ENCODE assay signal across 8 cellular contexts in the genomic region with DNA sequence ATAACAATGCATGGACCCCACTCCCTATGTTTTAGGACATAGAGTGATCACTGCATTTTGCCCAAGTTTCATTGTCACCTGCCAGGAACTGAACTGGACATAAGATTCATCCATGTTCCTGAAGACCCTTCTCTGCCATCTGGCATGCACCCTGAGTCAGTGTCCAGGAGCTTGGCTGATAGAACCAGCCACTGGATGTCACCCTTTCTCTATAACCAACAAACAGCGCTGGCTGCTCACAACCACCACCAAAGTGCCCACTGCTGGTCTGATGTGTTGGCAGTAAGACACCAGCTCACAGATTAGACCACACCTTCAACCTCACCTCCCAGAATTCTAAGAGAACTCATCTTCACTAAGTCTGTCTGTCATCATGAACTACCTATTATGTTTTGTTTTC.
DNase-seq lines count a peak whose midpoint lies in the region; ATAC-seq and TF ChIP-seq lines count a peak whose summit lies in the region.

No MANE protein-coding gene starts in this region.

- peaks cover 2% of the 10 kb centered on the region for H3K9me3 Mint-ChIP-seq in glutamatergic neuron (ENCODE audit: unreplicated experiment)

- dilution Hi-C loops in IMR-90 (cut with HindIII; ENCODE audit: low sequenced_read_pairs, unreplicated experiment) = no loop called here

- H3K27me3 ChIP-seq in IMR-90 (ENCODE audit: control insufficient read depth, insufficient read depth, low read length) (no peaks in the 10 kb centered on the region; the same call in 1 of the 2 replicates), PC-3 (ENCODE audit: low read length) (peaks cover 36% of the 10 kb centered on the region), spleen (replicated peaks in 1 of 7) (peaks cover 0 to 10% (median 0%) of the 10 kb centered on the region in 7 donors)

- no peak overlapping the region for H4K91ac ChIP-seq in IMR-90 (ENCODE audit: insufficient read depth, low read depth, low read length)

- no peak overlapping the region for H2AK5ac ChIP-seq in IMR-90 (ENCODE audit: low read depth, low read length)

- no peak overlapping the region for H3K18ac ChIP-seq in IMR-90 (ENCODE audit: low read depth, low read length)

- no peaks in the 10 kb centered on the region for H3K9me1 ChIP-seq in IMR-90 (ENCODE audit: insufficient read depth, low read length)

- BruUV-seq in IMR-90 (replicated peaks; lab: Mats Ljungman, UMichigan) (no TSS peak), PC-3 (replicated peaks; lab: Mats Ljungman, UMichigan) (no TSS peak)

- ATAC-seq in IMR-90 (ENCODE audit: low read depth) = peak; percentile 60; the same call in 1 of the 2 replicates
- peak; percentile 96 for ATAC-seq in PC-3
- ATAC-seq in GM18909 (IDR thresholded peaks at IDR 0.05; ENCODE audit: poor library complexity, unreplicated experiment) = no peak

- no peaks in the 10 kb centered on the region for H3K79me1 ChIP-seq in IMR-90 (ENCODE audit: low read depth in 1 of 2, low read length in 2 of 2)

- H3K4me2 ChIP-seq in IMR-90 (ENCODE audit: low read depth, low read length) (no peak overlapping the region), PC-3 (ENCODE audit: low read length) (no peak overlapping the region)

- peaks cover 4% of the 10 kb centered on the region for H3K27me3 Mint-ChIP-seq in glutamatergic neuron (ENCODE audit: unreplicated experiment)

- DNase-seq in DMS53 treated with DMSO at 0.1 percent for 48 hours (lab: John Stamatoyannopoulos, UW; ENCODE audit: unreplicated experiment) (peak; percentile 1), IMR-90 (peak; percentile 3), PC-3 (peak; percentile 59), glutamatergic neuron (peak; percentile 54), spleen (no peak), activated gamma-delta T cell treated with Interleukin-2 at 50 U/mL for 16 hours (no peak)
- no peak for DNase-seq in stimulated activated CD4-positive, alpha-beta T cell treated with anti-CD3 and anti-CD28 coated beads, Interleukin-15, amount 100 ng/mL, for 24 hours

- H3K23ac ChIP-seq in IMR-90 (ENCODE audit: low read depth, low read length) = no peak overlapping the region

- no peak overlapping the region for H3K4me3 ChIP-seq in IMR-90 (ENCODE audit: insufficient read depth, low read depth, low read length)
- H3K4me3 ChIP-seq in PC-3 (ENCODE audit: low read length) = no peak overlapping the region
- no peak overlapping the region for H3K4me3 ChIP-seq in spleen

- H3K4ac ChIP-seq in IMR-90 (ENCODE audit: low read depth, low read length) = no peak overlapping the region

- no peak overlapping the region for H2BK120ac ChIP-seq in IMR-90 (ENCODE audit: low read depth, low read length)

- H3K9me2 ChIP-seq in PC-3 (replicated peaks; ENCODE audit: low read length) = no peaks in the 10 kb centered on the region

- H3K27ac ChIP-seq in IMR-90 (ENCODE audit: insufficient read depth, low read length) = no peak overlapping the region
- H3K27ac ChIP-seq in PC-3 (ENCODE audit: low read length) = no peak overlapping the region
- no peak overlapping the region for H3K27ac ChIP-seq in spleen

- no peak overlapping the region for H3K14ac ChIP-seq in IMR-90 (replicated peaks; ENCODE audit: low read depth, low read length)

- no peaks in the 10 kb centered on the region for H3F3A ChIP-seq in PC-3 (ENCODE audit: low read length, unreplicated experiment)

- CTCF ChIA-PET in IMR-90 (lab: Yijun Ruan, JAX) = interaction anchor here (0.7 to 0.9 kb wide), 2 partner anchors 155 to 641 kb away, joined by 3 read pairs; no protein-coding TSS in a partner anchor
- CTCF ChIA-PET in PC-3 (lab: Charles Lee) = interaction anchor here (1.0 kb wide), 2 partner anchors 155 to 641 kb away, joined by 3 to 4 read pairs; no protein-coding TSS in a partner anchor

- WGBS in IMR-90 (ENCODE audit: extremely low coverage in 2 of 2, insufficient read length in 1 of 2), 2 experiments = 33% methylated on average over 1 of the region's 1 CpG; no CpG with 5 or more reads in 1 of the 2 experiments
- 25 to 67% (median 37%) methylated on average over 1 of the region's 1 CpG for WGBS in spleen, 5 donors

- H2BK15ac ChIP-seq in IMR-90 (ENCODE audit: low read depth, low read length) = no peak overlapping the region

- TF ChIP-seq RAD21 in IMR-90 (IDR thresholded peaks at IDR 0.05; ENCODE audit: low read length) = peak; percentile 7; the same call in 1 of the 2 replicates

- H3K4me3 Mint-ChIP-seq in glutamatergic neuron (ENCODE audit: unreplicated experiment) = no peak overlapping the region

- no peaks in the 10 kb centered on the region for H4K20me1 ChIP-seq in IMR-90 (ENCODE audit: insufficient read depth, low read length)
- H4K20me1 ChIP-seq in PC-3 (ENCODE audit: low read length) = no peaks in the 10 kb centered on the region

- in situ Hi-C loops in IMR-90 (cut with MboI; ENCODE audit: low sequenced_read_pairs) = no loop called here

- POLR2A ChIA-PET in IMR-90 (lab: Charles Lee; ENCODE audit: unreplicated experiment) = interaction anchor here (0.6 kb wide), 1 partner anchor 14 kb away, joined by 4 read pairs; no protein-coding TSS in a partner anchor
- POLR2A ChIA-PET in PC-3 (lab: Charles Lee; ENCODE audit: unreplicated experiment) = no interaction called here

- H3K36me3 Mint-ChIP-seq in glutamatergic neuron (ENCODE audit: unreplicated experiment) = no peaks in the 10 kb centered on the region

- H2AFZ ChIP-seq in IMR-90 (replicated peaks; ENCODE audit: low read length, poor library complexity) = no peak overlapping the region
- H2AFZ ChIP-seq in PC-3 (ENCODE audit: low read length) = no peak overlapping the region

- H3K9ac ChIP-seq in IMR-90 (ENCODE audit: low read depth, low read length) = no peak overlapping the region
- no peak overlapping the region for H3K9ac ChIP-seq in PC-3 (ENCODE audit: low read length)

- H2AK9ac ChIP-seq in IMR-90 (replicated peaks; ENCODE audit: low read depth, low read length, poor library complexity) = no peak overlapping the region

- no peaks in the 10 kb centered on the region for H3K4me1 ChIP-seq in IMR-90 (ENCODE audit: control insufficient read depth, insufficient read depth, low read length)
- no peaks in the 10 kb centered on the region for H3K4me1 ChIP-seq in PC-3 (ENCODE audit: insufficient read depth, low read length)
- no peaks in the 10 kb centered on the region for H3K4me1 ChIP-seq in spleen

- H2BK5ac ChIP-seq in IMR-90 (ENCODE audit: low read depth, low read length, poor library complexity, severe bottlenecking) = no peak overlapping the region

- no peaks in the 10 kb centered on the region for H3K79me2 ChIP-seq in PC-3 (ENCODE audit: low read length)

- no peak overlapping the region for H2BK20ac ChIP-seq in IMR-90 (ENCODE audit: low read depth, low read length)

- no peak overlapping the region for H3K56ac ChIP-seq in IMR-90 (ENCODE audit: extremely low read depth, insufficient read depth, low read length)

- no peak overlapping the region for H4K5ac ChIP-seq in IMR-90 (ENCODE audit: low read depth, low read length)

- no peak overlapping the region for H4K8ac ChIP-seq in IMR-90 (ENCODE audit: low read depth in 2 of 2, low read length in 2 of 2)

- H3K27ac Mint-ChIP-seq in glutamatergic neuron (ENCODE audit: unreplicated experiment) = no peak overlapping the region

- intact Hi-C loops in IMR-90 (cut with micrococcal nuclease) = no loop called here
- intact Hi-C loops in PC-3 (cut with micrococcal nuclease) = loop anchor here (1.0 to 10.0 kb wide), 4 partner anchors 134 to 771 kb away; no protein-coding TSS in a partner anchor
- intact Hi-C loops in spleen (cut with DNase I; ENCODE audit: low total_unique reads) = no loop called here

- peaks cover 4% of the 10 kb centered on the region for H3K4me1 Mint-ChIP-seq in glutamatergic neuron (ENCODE audit: low read depth, unreplicated experiment)

- H3K36me3 ChIP-seq in IMR-90 (ENCODE audit: control insufficient read depth, insufficient read depth, low read length) (no peaks in the 10 kb centered on the region), PC-3 (ENCODE audit: low read depth, low read length) (no peaks in the 10 kb centered on the region), spleen (no peaks in the 10 kb centered on the region)

- TF ChIP-seq POLR2A in IMR-90 (IDR thresholded peaks at IDR 0.05; ENCODE audit: low read depth, low read length) (no peak), spleen (IDR thresholded peaks at IDR 0.05) (no peak)

- no peaks in the 10 kb centered on the region for H3K9me3 ChIP-seq in IMR-90 (ENCODE audit: control insufficient read depth, insufficient read depth, low read length)
- H3K9me3 ChIP-seq in PC-3 (ENCODE audit: low read length) = no peaks in the 10 kb centered on the region
- H3K9me3 ChIP-seq in spleen = no peaks in the 10 kb centered on the region

- 0 out of 2 replicates have a peak, but pooled peaks have one; percentile 22 for TF ChIP-seq CTCF in IMR-90 (conservative IDR thresholded peaks at IDR 0.05; ENCODE audit: low read depth, low read length)
- peak; percentile 65 for TF ChIP-seq CTCF in PC-3 (conservative IDR thresholded peaks at IDR 0.05; ENCODE audit: low read depth, low read length)
- TF ChIP-seq CTCF in glutamatergic neuron (IDR thresholded peaks at IDR 0.05; ENCODE audit: partially characterized antibody, unreplicated experiment) = no peak
- TF ChIP-seq CTCF in spleen (IDR thresholded peaks at IDR 0.05 in 8 of 11, conservative IDR thresholded peaks at IDR 0.05 in 3 of 11) = no peak

TF ChIP-seq in IMR-90, 13 proteins besides CTCF, POLR2A, EP300 and RAD21:
- TF ChIP-seq MAFK (IDR thresholded peaks at IDR 0.05; ENCODE audit: low read depth, low read length) = no peak
- no peak for TF ChIP-seq RFX5 (IDR thresholded peaks at IDR 0.05; ENCODE audit: low read depth, low read length)
- TF ChIP-seq RCOR1 (IDR thresholded peaks at IDR 0.05; ENCODE audit: insufficient replicate concordance, low read length) = no peak
- no peak for TF ChIP-seq NFE2L2 (IDR thresholded peaks at IDR 0.05; ENCODE audit: low read depth, low read length)

Comparison
In these comparisons a context has a peak if more than half of its experiments do, and no peak if none do; other contexts are left out.
1. DNase-seq: peak in DMS53 treated with DMSO at 0.1 percent for 48 hours (single experiment), IMR-90 (single experiment), PC-3 (single experiment) and glutamatergic neuron (single experiment); none in stimulated activated CD4-positive, alpha-beta T cell treated with anti-CD3 and anti-CD28 coated beads, Interleukin-15, amount 100 ng/mL, for 24 hours (single experiment), spleen (single experiment) and activated gamma-delta T cell treated with Interleukin-2 at 50 U/mL for 16 hours (single experiment).
2. CTCF ChIP-seq: peak in IMR-90 (single experiment) and PC-3 (single experiment); none in glutamatergic neuron (single experiment) and spleen (0 of 11).